8 cellular contexts compared by ENCODE assay signal in the genomic region with DNA sequence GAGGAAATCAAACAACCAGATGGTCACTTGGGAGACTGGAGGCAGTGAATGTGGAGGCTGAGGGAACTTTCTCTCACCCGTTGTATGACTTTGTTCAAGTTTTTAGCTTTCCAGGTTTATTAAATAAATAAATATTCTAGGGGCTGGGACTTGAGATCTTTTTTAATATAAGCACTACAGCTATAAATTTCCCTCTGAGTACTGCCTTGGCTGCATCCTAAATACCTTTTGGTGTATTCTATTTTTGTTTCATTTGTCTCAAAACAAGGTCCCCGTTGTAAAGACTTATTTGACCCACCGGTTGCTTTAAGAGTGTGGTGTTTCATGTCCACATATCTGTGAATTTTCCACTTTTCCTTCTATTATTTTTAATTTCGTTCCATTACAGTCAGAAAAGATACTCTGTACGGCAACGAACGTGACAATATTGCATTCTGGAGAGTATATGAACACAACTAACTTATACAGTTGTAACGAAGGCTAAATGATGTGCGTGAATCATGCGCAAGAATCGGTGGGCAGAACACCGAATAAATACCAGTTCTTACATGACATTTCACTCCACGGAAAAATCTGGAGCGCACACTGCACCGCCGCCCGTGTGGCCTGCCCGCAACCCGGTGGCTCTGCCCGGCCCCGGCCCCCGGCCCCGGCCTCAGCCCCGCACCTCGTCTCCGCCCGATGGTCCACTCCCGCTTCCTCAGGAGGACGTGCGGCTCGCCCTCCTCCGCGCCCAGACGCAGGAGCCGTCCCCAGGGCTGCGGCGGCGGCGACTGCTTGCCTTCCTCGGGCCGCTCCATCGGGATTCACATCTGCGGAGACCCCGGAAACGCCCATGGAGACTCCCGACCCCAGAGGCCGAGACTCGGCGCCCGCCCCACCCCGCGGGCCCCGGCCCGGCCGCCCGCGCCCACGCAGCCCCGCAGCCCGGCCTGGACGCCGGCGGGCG. TPM values are rescaled to one million over a fixed set of nuclear protein-coding genes. Genes with fewer than 3 reads are reported as not detected.
DNase-seq lines count a peak whose midpoint lies in the region; ATAC-seq and TF ChIP-seq lines count a peak whose summit lies in the region.

No MANE protein-coding gene starts in this region.

- no peak for TF ChIP-seq CTCF in gastrocnemius medialis (IDR thresholded peaks at IDR 0.05 in 4 of 5, conservative IDR thresholded peaks at IDR 0.05 in 1 of 5)

- peaks cover 0 to 19% of the 10 kb centered on the region in 2 donors for H3K36me3 ChIP-seq in gastrocnemius medialis

- in situ Hi-C loops in gastrocnemius medialis (cut with MboI; ENCODE audit: low sequenced_read_pairs in 4 of 4) = no loop called here

- H3K4me3 ChIP-seq in right cardiac atrium (ENCODE audit: low read length) (peak overlapping the region; percentile 90), gastrocnemius medialis (peak overlapping the region; percentile 68 to 91 (median 70))

- H3K27me3 ChIP-seq in right cardiac atrium (ENCODE audit: control insufficient read depth, insufficient read depth) (no peaks in the 10 kb centered on the region), gastrocnemius medialis (no peaks in the 10 kb centered on the region)

- WGBS in right cardiac atrium = 9% methylated on average over 60 of the region's 64 CpGs

- peak; percentile 22 for ATAC-seq in GM21515 (IDR thresholded peaks at IDR 0.05; ENCODE audit: unreplicated experiment)
- peak in 1 of 2 donors; percentile 6 for ATAC-seq in right cardiac atrium
- ATAC-seq in gastrocnemius medialis = peak in 1 of 2 donors; percentile 32

- DNase-seq in Daoy (ENCODE audit: low read depth) (peak; percentile 30), HuH-7.5 (ENCODE audit: low spot score) (peak; percentile 43), right cardiac atrium (peak in 1 of 3 donors; percentile 69), gastrocnemius medialis (no peak), NCI-H187 treated with DMSO at 0.1 percent for 48 hours (lab: John Stamatoyannopoulos, UW) (no peak)
- peak; percentile 22 for DNase-seq in activated naive CD4-positive, alpha-beta T cell treated with anti-CD3 and anti-CD28 coated beads, Interleukin-2, amount 50 U/mL, for 16 hours
- DNase-seq in activated CD4-positive, CD25-positive, alpha-beta regulatory T cell (lab: John Stamatoyannopoulos, UW) = no peak

- TF ChIP-seq POLR2A in gastrocnemius medialis (IDR thresholded peaks at IDR 0.05) = no peak

- intact Hi-C loops in right cardiac atrium (cut with DNase I) = no loop called here
- intact Hi-C loops in gastrocnemius medialis (cut with DNase I; ENCODE audit: low total_unique reads) = loop anchor here (1.0 to 5.0 kb wide), 4 partner anchors 60 to 193 kb away; partner anchors contain the start of genes GOLGA3, ZNF140, ZNF605 and ZNF84

- H3K4me1 ChIP-seq in right cardiac atrium (ENCODE audit: control insufficient read depth, insufficient read depth, low read length) = no peaks in the 10 kb centered on the region
- H3K4me1 ChIP-seq in gastrocnemius medialis = peaks cover 4 to 7% of the 10 kb centered on the region in 2 donors

- no peaks in the 10 kb centered on the region for H3K9me3 ChIP-seq in right cardiac atrium (ENCODE audit: control insufficient read depth, low read length)
- H3K9me3 ChIP-seq in gastrocnemius medialis = peaks cover 0 to 2% (median 0%) of the 10 kb centered on the region in 3 donors

- H3K27ac ChIP-seq in right cardiac atrium (ENCODE audit: low read length) (peak overlapping the region; percentile 58), gastrocnemius medialis (peak overlapping the region; percentile 59 to 91 (median 64))

RNA-seq across cellular contexts. Expression of gene CHFR, which starts 0.6 kb away (rescaled TPM):
- 16.4 and 23.3 TPM in 2 replicates for total RNA-seq in Daoy (2014; rRNA removed; shearing (Covaris generic))
- 10 to 100 TPM; 15.3 to 27.6 (median 17.5) TPM for total RNA-seq in right cardiac atrium
- polyA plus RNA-seq in right cardiac atrium = 12.5 TPM
- total RNA-seq in gastrocnemius medialis = 10 to 100 TPM; 10.8 to 19.6 (median 12.1) TPM

RNA-seq across cellular contexts. Expression of gene GOLGA3, which starts 58.1 kb away (rescaled TPM):
- 64.1 and 89.3 TPM in 2 replicates for total RNA-seq in Daoy (2014; rRNA removed; shearing (Covaris generic))
- total RNA-seq in right cardiac atrium (10 to 100 TPM; 28.0 to 49.8 (median 37.2) TPM), gastrocnemius medialis (10 to 100 TPM; 30.0 to 50.0 (median 39.6) TPM)
- polyA plus RNA-seq in right cardiac atrium = 14.6 TPM

Comparison
In these comparisons a context has a peak if more than half of its experiments do, and no peak if none do; other contexts are left out.
1. DNase-seq: peak in Daoy (single experiment), HuH-7.5 (single experiment) and activated naive CD4-positive, alpha-beta T cell treated with anti-CD3 and anti-CD28 coated beads, Interleukin-2, amount 50 U/mL, for 16 hours (single experiment); none in gastrocnemius medialis (0 of 2), NCI-H187 treated with DMSO at 0.1 percent for 48 hours (single experiment) and activated CD4-positive, CD25-positive, alpha-beta regulatory T cell (0 of 4).